ENCODE assay signal across 9 cellular contexts in the genomic region with DNA sequence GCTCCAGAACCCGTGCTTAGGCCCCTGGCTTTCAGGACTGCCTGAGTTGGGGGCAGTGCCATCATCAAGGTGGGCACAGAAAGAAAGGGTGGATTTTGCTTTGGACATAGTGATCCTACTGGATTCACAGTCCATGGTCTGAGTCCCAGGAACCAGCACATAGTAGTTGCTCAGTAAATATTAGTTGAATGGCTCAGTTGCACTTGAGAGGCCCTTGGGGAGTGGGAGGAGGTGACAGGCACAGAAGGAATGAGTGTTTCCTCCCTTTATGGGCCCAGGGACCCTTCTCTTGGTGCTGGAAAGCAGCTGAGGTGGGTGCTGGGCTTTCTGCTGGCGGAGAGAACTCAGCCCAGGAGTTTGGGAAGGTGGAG. TPM values are rescaled to one million over a fixed set of nuclear protein-coding genes. Genes with fewer than 3 reads are reported as not detected.
DNase-seq lines count a peak whose midpoint lies in the region; ATAC-seq and TF ChIP-seq lines count a peak whose summit lies in the region.
"Had no signal": no experiment of that assay in that cellular context is flagged by ENCODE, and none has a peak within 500 bp of the region (broad histone marks: within the 10 kb centered on the region; RNA-seq: fewer than 3 reads in every experiment).

No MANE protein-coding gene starts in this region.

- peaks cover 65% of the 10 kb centered on the region for H4K20me1 ChIP-seq in neural progenitor cell (ENCODE audit: low read depth)
- no peaks in the 10 kb centered on the region for H4K20me1 ChIP-seq in Karpas-422 (ENCODE audit: insufficient read depth, low read depth, low read length)

- no peak overlapping the region for H3K4me3 Mint-ChIP-seq in neural progenitor cell
- no peak overlapping the region for H3K4me3 Mint-ChIP-seq in naive thymus-derived CD8-positive, alpha-beta T cell
- H3K4me3 Mint-ChIP-seq: effector memory CD8-positive, alpha-beta T cell had no signal

- H3K36me3 ChIP-seq in heart right ventricle (peaks cover 0 to 15% (median 0%) of the 10 kb centered on the region in 9 donors), neural progenitor cell (no peaks in the 10 kb centered on the region), uterus (no peaks in the 10 kb centered on the region), Karpas-422 (ENCODE audit: insufficient read depth, low read length) (no peaks in the 10 kb centered on the region)

- H3K36me3 Mint-ChIP-seq in neural progenitor cell, result peaks cover 8% of the 10 kb centered on the region
- H3K36me3 Mint-ChIP-seq in naive thymus-derived CD8-positive, alpha-beta T cell, result no peaks in the 10 kb centered on the region

- intact Hi-C loops in heart right ventricle (cut with DNase I) (no loop called here), Right ventricle myocardium superior (cut with DNase I) (no loop called here), uterus (cut with DNase I; ENCODE audit: low total_unique reads) (no loop called here)

- H2AFZ ChIP-seq in neural progenitor cell (replicated peaks), result no peak overlapping the region
- H2AFZ ChIP-seq in Karpas-422 (ENCODE audit: low read length), result no peak overlapping the region

- WGBS in heart right ventricle, 2 donors, result 90 to 96% methylated on average over 2 of the region's 2 CpGs

- no peaks in the 10 kb centered on the region for H3K9me3 ChIP-seq in heart right ventricle
- no peaks in the 10 kb centered on the region for H3K9me3 ChIP-seq in neural progenitor cell (ENCODE audit: low read depth)
- H3K9me3 ChIP-seq in uterus, result no peaks in the 10 kb centered on the region
- H3K9me3 ChIP-seq in Karpas-422 (ENCODE audit: low read length), result no peaks in the 10 kb centered on the region

- no peaks in the 10 kb centered on the region for H3K27me3 ChIP-seq in heart right ventricle
- H3K27me3 ChIP-seq in neural progenitor cell, result no peaks in the 10 kb centered on the region
- H3K27me3 ChIP-seq in uterus, result no peaks in the 10 kb centered on the region
- H3K27me3 ChIP-seq in Karpas-422 (ENCODE audit: low read length), result no peaks in the 10 kb centered on the region

- H3K9ac ChIP-seq in neural progenitor cell, result no peak overlapping the region
- H3K9ac ChIP-seq in Karpas-422 (ENCODE audit: low read length), result no peak overlapping the region

- peak overlapping the region; percentile 24 to 100 (median 90) for H3K27ac ChIP-seq in heart right ventricle
- peak overlapping the region; percentile 98 to 99 for H3K27ac ChIP-seq in coronary artery
- no peak overlapping the region for H3K27ac ChIP-seq in neural progenitor cell
- H3K27ac ChIP-seq in uterus, result peak overlapping the region; percentile 93 to 98
- H3K27ac ChIP-seq in Karpas-422 (ENCODE audit: low read length), result no peak overlapping the region

- H3K4me1 Mint-ChIP-seq in neural progenitor cell, result peaks cover 86% of the 10 kb centered on the region
- peaks cover 5 to 11% (median 11%) of the 10 kb centered on the region in 4 donors for H3K4me1 Mint-ChIP-seq in naive thymus-derived CD8-positive, alpha-beta T cell

- no peak for TF ChIP-seq POLR2A in uterus (IDR thresholded peaks at IDR 0.05)

- no peak for DNase-seq in heart right ventricle
- DNase-seq in Right ventricle myocardium superior, result no peak
- no peak for DNase-seq in coronary artery (ENCODE audit: low spot score)
- DNase-seq in neural progenitor cell (ENCODE audit: low spot score), result no peak
- DNase-seq in uterus, result no peak
- DNase-seq in naive thymus-derived CD8-positive, alpha-beta T cell, result no peak
- no peak for DNase-seq in NCI-H2107 treated with DMSO at 0.1 percent for 48 hours (lab: John Stamatoyannopoulos, UW; ENCODE audit: unreplicated experiment)
- no peak for DNase-seq in Karpas-422
- DNase-seq: effector memory CD8-positive, alpha-beta T cell had no signal

- ATAC-seq in heart right ventricle (no peak), Right ventricle myocardium superior (ENCODE audit: poor library complexity) (no peak)
- ATAC-seq in naive thymus-derived CD8-positive, alpha-beta T cell, result no peak
- ATAC-seq: effector memory CD8-positive, alpha-beta T cell had no signal

- no peaks in the 10 kb centered on the region for H3K9me3 Mint-ChIP-seq in neural progenitor cell
- H3K9me3 Mint-ChIP-seq in naive thymus-derived CD8-positive, alpha-beta T cell, result no peaks in the 10 kb centered on the region
- H3K9me3 Mint-ChIP-seq: effector memory CD8-positive, alpha-beta T cell had no signal

- no peaks in the 10 kb centered on the region for H3K9me2 ChIP-seq in Karpas-422 (replicated peaks; ENCODE audit: insufficient read depth, low read length)

- H3K79me2 ChIP-seq in neural progenitor cell (ENCODE audit: low read depth), result peaks cover 55% of the 10 kb centered on the region
- H3K79me2 ChIP-seq in Karpas-422 (ENCODE audit: low read length), result no peaks in the 10 kb centered on the region

- H3K4me2 ChIP-seq in neural progenitor cell, result peak overlapping the region; percentile 5
- no peak overlapping the region for H3K4me2 ChIP-seq in Karpas-422 (ENCODE audit: low read depth, low read length, poor library complexity, severe bottlenecking)

- POLR2A ChIA-PET in naive thymus-derived CD8-positive, alpha-beta T cell (lab: Charles Lee), result interaction anchor here (1.2 kb wide), 1 partner anchor 11 kb away, joined by 3 read pairs; no protein-coding TSS in a partner anchor

- H3F3A ChIP-seq in neural progenitor cell (ENCODE audit: low read depth), result peaks cover 9% of the 10 kb centered on the region

- peaks cover 13% of the 10 kb centered on the region for H3K27me3 Mint-ChIP-seq in neural progenitor cell (ENCODE audit: insufficient read depth, low read depth)
- no peaks in the 10 kb centered on the region for H3K27me3 Mint-ChIP-seq in naive thymus-derived CD8-positive, alpha-beta T cell

- TF ChIP-seq CTCF in heart right ventricle (IDR thresholded peaks at IDR 0.05), result no peak
- TF ChIP-seq CTCF in coronary artery (IDR thresholded peaks at IDR 0.05), result no peak
- TF ChIP-seq CTCF in neural progenitor cell (IDR thresholded peaks at IDR 0.05), result no peak
- no peak for TF ChIP-seq CTCF in uterus (IDR thresholded peaks at IDR 0.05)

- H3K4me3 ChIP-seq in heart right ventricle (no peak overlapping the region), coronary artery (peak overlapping the region; percentile 54), neural progenitor cell (no peak overlapping the region), uterus (no peak overlapping the region), Karpas-422 (ENCODE audit: low read length) (no peak overlapping the region)

- peaks cover 56 to 100% (median 94%) of the 10 kb centered on the region in 9 donors for H3K4me1 ChIP-seq in heart right ventricle
- H3K4me1 ChIP-seq in neural progenitor cell, result peaks cover 61% of the 10 kb centered on the region
- peaks cover 35 to 69% of the 10 kb centered on the region in 2 donors for H3K4me1 ChIP-seq in uterus
- H3K4me1 ChIP-seq in Karpas-422 (ENCODE audit: low read length), result peaks cover 24% of the 10 kb centered on the region

- H3K27ac Mint-ChIP-seq in neural progenitor cell, result peak overlapping the region; percentile 96
- peak overlapping the region in 1 of 10 donors; percentile 31 for H3K27ac Mint-ChIP-seq in naive thymus-derived CD8-positive, alpha-beta T cell

RNA-seq across cellular contexts. Expression of gene ARHGEF17, which starts 16.6 kb away (rescaled TPM):
- total RNA-seq in heart right ventricle (10 to 100 TPM; 39.2 to 67.4 (median 52.2) TPM), Right ventricle myocardium superior (51.5 TPM), neural progenitor cell (ENCODE audit: low replicate concordance) (19.9 and 41.8 TPM in 2 replicates), uterus (100 to 1,000 TPM in 1 of 4 donors, 10 to 100 TPM in 3; 17.9 to 174 (median 58.6) TPM)
- 10 to 100 TPM; 38.6 to 44.3 TPM for polyA plus RNA-seq in heart right ventricle
- total RNA-seq in naive thymus-derived CD8-positive, alpha-beta T cell, result not detected
- polyA plus RNA-seq in naive thymus-derived CD8-positive, alpha-beta T cell, result under 1 TPM in 1 of 3 donors, not detected in 2; 0.19 TPM
- 0.11 TPM in 1 of 2 replicates, not detected in the other for total RNA-seq in Karpas-422 (2014; rRNA removed; shearing (Covaris generic); ENCODE audit: low replicate concordance)

RNA-seq across cellular contexts. Expression of gene RELT, which starts 51.5 kb away (rescaled TPM):
- total RNA-seq in heart right ventricle (1 to 10 TPM; 1.0 to 9.2 (median 2.7) TPM), Right ventricle myocardium superior (1.3 TPM), neural progenitor cell (ENCODE audit: low replicate concordance) (5.4 and 15.0 TPM in 2 replicates), uterus (1 to 10 TPM in 2 of 4 donors, under 1 TPM in 1, not detected in 1; 0.29 to 5.8 (median 3.3) TPM)
- 1 to 10 TPM; 2.0 to 5.6 TPM for polyA plus RNA-seq in heart right ventricle
- 10 to 100 TPM; 11.7 to 12.8 TPM for total RNA-seq in naive thymus-derived CD8-positive, alpha-beta T cell
- polyA plus RNA-seq in naive thymus-derived CD8-positive, alpha-beta T cell, result 1 to 10 TPM; 1.3 to 3.3 (median 2.7) TPM
- 21.7 and 54.2 TPM in 2 replicates for total RNA-seq in Karpas-422 (2014; rRNA removed; shearing (Covaris generic); ENCODE audit: low replicate concordance)

RNA-seq across cellular contexts. Expression of gene P2RY6, which starts 52.5 kb away (rescaled TPM):
- total RNA-seq in heart right ventricle (10 to 100 TPM in 1 of 10 donors, 1 to 10 TPM in 7, under 1 TPM in 2; 0.83 to 13.0 (median 1.8) TPM), Right ventricle myocardium superior (2.1 TPM), neural progenitor cell (ENCODE audit: low replicate concordance) (0.25 TPM in 1 of 2 replicates, not detected in the other), uterus (1 to 10 TPM in 1 of 4 donors, under 1 TPM in 1, not detected in 2; 0.76 to 1.0 TPM)
- 1 to 10 TPM; 1.2 to 2.4 TPM for polyA plus RNA-seq in heart right ventricle
- under 1 TPM in 1 of 2 experiments, not detected in 1; 0.52 TPM for total RNA-seq in naive thymus-derived CD8-positive, alpha-beta T cell
- polyA plus RNA-seq in naive thymus-derived CD8-positive, alpha-beta T cell, result not detected
- not detected in 2 replicates for total RNA-seq in Karpas-422 (2014; rRNA removed; shearing (Covaris generic); ENCODE audit: low replicate concordance)

Comparison
In these comparisons a context has a peak if more than half of its experiments do, and no peak if none do; other contexts are left out.
1. H3K27ac ChIP-seq: peak in heart right ventricle (10 of 10), coronary artery (2 of 2) and uterus (2 of 2); none in neural progenitor cell (single experiment) and Karpas-422 (single experiment).
2. RNA of gene ARHGEF17, which starts 16.6 kb away (total RNA-seq): 17.9 to 174 TPM in uterus, 39.2 to 67.4 TPM in heart right ventricle, 51.5 TPM in Right ventricle myocardium superior (single experiment) and 19.9 to 41.8 TPM in neural progenitor cell; not detected in naive thymus-derived CD8-positive, alpha-beta T cell and 0.11 TPM in Karpas-422; every median in the first group is over 10 times any median in the second.